ENCODE assay signal across 27 cellular contexts in genomic region chr15:63335543-63336240, GRCh38. TPM values are rescaled to one million over a fixed set of nuclear protein-coding genes. Genes with fewer than 3 reads are reported as not detected.
"Had no signal": no experiment of that assay in that cellular context is flagged by ENCODE, and none has a peak within 500 bp of the region (broad histone marks: within the 10 kb centered on the region; RNA-seq: fewer than 3 reads in every experiment).

No MANE protein-coding gene starts in this region.

- DNase-seq: activated CD4-positive, alpha-beta memory T cell treated with anti-CD3 and anti-CD28 coated beads for 36 hours; activated CD4-positive, alpha-beta T cell treated with anti-CD3 and anti-CD28 coated beads, Interleukin-2, amount 10 ng/mL, durations not matched to agents 7 days and 5 days; activated CD4-positive, CD25-positive, alpha-beta regulatory T cell; activated CD8-positive, alpha-beta memory T cell treated with anti-CD3 and anti-CD28 coated beads for 24 hours; activated effector memory CD4-positive, alpha-beta T cell treated with anti-CD3 and anti-CD28 coated beads, Interleukin-2, amount 50 U/mL, for 16 hours; activated naive CD4-positive, alpha-beta T cell treated with anti-CD3 and anti-CD28 coated beads for 36 hours; activated T-cell treated with anti-CD3 and anti-CD28 coated beads, Interleukin-2, amount 50 U/mL, for 4 hours; adrenal gland; anterior cingulate cortex; IMR-90; KG1; NCI-H1048; NCI-H146; NCI-H187 treated with DMSO at 0.1 percent for 48 hours; NCI-H2171; NCI-H2227 treated with DMSO at 0.1 percent for 48 hours; NCI-H446 treated with DMSO at 0.1 percent for 48 hours; NCI-H524 treated with DMSO at 0.1 percent for 48 hours; NCI-H748 treated with DMSO at 0.1 percent for 48 hours; T-cell; T-helper 2 cell; T1000 had no signal

- H3K4me3 ChIP-seq: adrenal gland, SK-N-MC had no signal

- H3K9me3 ChIP-seq: adrenal gland had no signal

- H3K27me3 Mint-ChIP-seq: activated CD4-positive, alpha-beta memory T cell treated with anti-CD3 and anti-CD28 coated beads for 36 hours; activated CD4-positive, alpha-beta T cell treated with anti-CD3 and anti-CD28 coated beads, Interleukin-2, amount 10 ng/mL, durations not matched to agents 7 days and 5 days; activated naive CD8-positive, alpha-beta T cell had no signal

- H3K36me3 Mint-ChIP-seq: activated CD4-positive, alpha-beta memory T cell treated with anti-CD3 and anti-CD28 coated beads for 36 hours; activated naive CD8-positive, alpha-beta T cell; T-cell had no signal

- H3K9me3 Mint-ChIP-seq: activated CD4-positive, alpha-beta memory T cell treated with anti-CD3 and anti-CD28 coated beads for 36 hours; activated CD4-positive, alpha-beta T cell treated with anti-CD3 and anti-CD28 coated beads, Interleukin-2, amount 10 ng/mL, durations not matched to agents 7 days and 5 days; activated naive CD4-positive, alpha-beta T cell treated with anti-CD3 and anti-CD28 coated beads for 36 hours; activated T-cell treated with anti-CD3 and anti-CD28 coated beads, Interleukin-2, amount 50 U/mL, for 4 hours; T-cell had no signal

- H3K27me3 ChIP-seq: adrenal gland had no signal

- ATAC-seq: activated T-cell treated with anti-CD3 and anti-CD28 coated beads, Interleukin-2, amount 50 U/mL, for 4 hours; Right ventricle myocardium inferior; T-cell had no signal

- H3K4me3 Mint-ChIP-seq: activated CD4-positive, alpha-beta memory T cell treated with anti-CD3 and anti-CD28 coated beads for 36 hours; activated CD4-positive, alpha-beta T cell treated with anti-CD3 and anti-CD28 coated beads, Interleukin-2, amount 10 ng/mL, durations not matched to agents 7 days and 5 days; activated naive CD4-positive, alpha-beta T cell treated with anti-CD3 and anti-CD28 coated beads for 36 hours; activated naive CD8-positive, alpha-beta T cell; activated T-cell treated with anti-CD3 and anti-CD28 coated beads, Interleukin-2, amount 50 U/mL, for 4 hours; T-cell had no signal

- H3K36me3 ChIP-seq: adrenal gland had no signal

- FAIRE-seq: TTC549 had no signal

- H3K27ac Mint-ChIP-seq: activated CD4-positive, alpha-beta memory T cell treated with anti-CD3 and anti-CD28 coated beads for 36 hours; activated CD4-positive, alpha-beta T cell treated with anti-CD3 and anti-CD28 coated beads, Interleukin-2, amount 10 ng/mL, durations not matched to agents 7 days and 5 days; activated naive CD4-positive, alpha-beta T cell treated with anti-CD3 and anti-CD28 coated beads for 36 hours; activated naive CD8-positive, alpha-beta T cell; T-cell had no signal

- H3K27ac ChIP-seq: adrenal gland, SK-N-MC had no signal

- H3K4me1 Mint-ChIP-seq: T-cell had no signal

RNA-seq across cellular contexts. Expression of gene CA12, which starts 46.0 kb away (rescaled TPM):
- total RNA-seq: activated CD4-positive, alpha-beta T cell treated with anti-CD3 and anti-CD28 coated beads, Interleukin-2, amount 10 ng/mL, durations not matched to agents 7 days and 5 days; OCI-LY7 had no signal
